31 cellular contexts compared by ENCODE assay signal in genomic region chr5:143164557-143164956, GRCh38.
A peak's percentile ranks its signal among the peaks of the same experiment; 100 is the strongest.
DNase-seq lines count a peak whose midpoint lies in the region; ATAC-seq, FAIRE-seq and TF ChIP-seq lines count a peak whose summit lies in the region.
"Had no signal": no experiment of that assay in that cellular context is flagged by ENCODE, and none has a peak within 500 bp of the region (broad histone marks: within the 10 kb centered on the region; RNA-seq: fewer than 3 reads in every experiment).

No MANE protein-coding gene starts in this region.

- no peak overlapping the region for H3K4me2 ChIP-seq in endothelial cell of umbilical vein (ENCODE audit: insufficient read depth, low read length)
- H3K4me2 ChIP-seq: neural progenitor cell, smooth muscle cell had no signal

- no peak for TF ChIP-seq CTCF in endothelial cell of umbilical vein (IDR thresholded peaks at IDR 0.05; ENCODE audit: extremely low read depth in 1 of 2, insufficient read depth in 1 of 2, low read depth in 1 of 2, low read length in 2 of 2)

- dilution Hi-C loops in endothelial cell of umbilical vein (cut with MboI; ENCODE audit: extremely low pct_ligation_motif_present, low sequenced_read_pairs): no loop called here

- H3K4me3 Mint-ChIP-seq in activated naive CD4-positive, alpha-beta T cell treated with anti-CD3 and anti-CD28 coated beads, Interleukin-2, amount 50 U/mL, for 24 hours: no peak overlapping the region
- no peak overlapping the region for H3K4me3 Mint-ChIP-seq in stimulated activated effector memory CD8-positive, alpha-beta T cell treated with anti-CD3 and anti-CD28 coated beads, Interleukin-12 subunit alpha, Interleukin-12 subunit beta, amount 100 ng/mL, for 72 hours
- H3K4me3 Mint-ChIP-seq: activated CD8-positive, alpha-beta T cell treated with anti-CD3 and anti-CD28 coated beads for 36 hours; activated naive CD4-positive, alpha-beta T cell treated with anti-CD3 and anti-CD28 coated beads for 36 hours; neural progenitor cell had no signal

- no peaks in the 10 kb centered on the region for H3K9me3 Mint-ChIP-seq in activated naive CD4-positive, alpha-beta T cell treated with anti-CD3 and anti-CD28 coated beads, Interleukin-2, amount 50 U/mL, for 24 hours
- H3K9me3 Mint-ChIP-seq in stimulated activated effector memory CD8-positive, alpha-beta T cell treated with anti-CD3 and anti-CD28 coated beads, Interleukin-12 subunit alpha, Interleukin-12 subunit beta, amount 100 ng/mL, for 72 hours: no peaks in the 10 kb centered on the region
- H3K9me3 Mint-ChIP-seq: activated CD8-positive, alpha-beta T cell treated with anti-CD3 and anti-CD28 coated beads for 36 hours; activated naive CD4-positive, alpha-beta T cell treated with anti-CD3 and anti-CD28 coated beads for 36 hours had no signal

- H3K4me1 Mint-ChIP-seq in activated naive CD4-positive, alpha-beta T cell treated with anti-CD3 and anti-CD28 coated beads, Interleukin-2, amount 50 U/mL, for 24 hours: no peaks in the 10 kb centered on the region
- peaks cover 13% of the 10 kb centered on the region for H3K4me1 Mint-ChIP-seq in stimulated activated effector memory CD8-positive, alpha-beta T cell treated with anti-CD3 and anti-CD28 coated beads, Interleukin-12 subunit alpha, Interleukin-12 subunit beta, amount 100 ng/mL, for 72 hours

- no peak for ATAC-seq in stimulated activated effector memory CD8-positive, alpha-beta T cell treated with anti-CD3 and anti-CD28 coated beads, Interleukin-12 subunit alpha, Interleukin-12 subunit beta, amount 100 ng/mL, for 72 hours
- ATAC-seq: activated CD8-positive, alpha-beta T cell treated with anti-CD3 and anti-CD28 coated beads for 36 hours; esophagus mucosa had no signal

- H3K27ac ChIP-seq in endothelial cell of umbilical vein (ENCODE audit: insufficient read depth, low read depth, low read length): no peak overlapping the region
- no peak overlapping the region for H3K27ac ChIP-seq in small intestine (ENCODE audit: low read depth in 1 of 2, low read length in 1 of 2)
- H3K27ac ChIP-seq: neural progenitor cell, parathyroid adenoma, stomach, uterus had no signal

- no peak for DNase-seq in activated naive CD4-positive, alpha-beta T cell treated with anti-CD3 and anti-CD28 coated beads, Interleukin-2, amount 50 U/mL, for 16 hours
- DNase-seq in RPMI8226 (peak; percentile 84), endothelial cell of umbilical vein (ENCODE audit: low read depth, low spot score) (no peak), NCI-H1436 treated with DMSO at 0.1 percent for 48 hours (lab: John Stamatoyannopoulos, UW) (no peak), small intestine (no peak), NCI-H1694 (lab: John Stamatoyannopoulos, UW) (no peak)
- no peak for DNase-seq in stimulated activated effector memory CD8-positive, alpha-beta T cell treated with anti-CD3 and anti-CD28 coated beads, Interleukin-12 subunit alpha, Interleukin-12 subunit beta, amount 100 ng/mL, for 72 hours (ENCODE audit: low spot score in 2 of 2)
- DNase-seq: 8988T; activated CD8-positive, alpha-beta memory T cell treated with anti-CD3 and anti-CD28 coated beads, Interleukin-2, amount 50 U/mL, for 48 hours; activated CD8-positive, alpha-beta T cell treated with anti-CD3 and anti-CD28 coated beads for 36 hours; activated naive CD4-positive, alpha-beta T cell treated with anti-CD3 and anti-CD28 coated beads for 36 hours; DMS79 treated with DMSO at 0.1 percent for 48 hours; effector memory CD4-positive, alpha-beta T cell; foreskin fibroblast; GDM1; head of caudate nucleus; KG1; NCI-H1436; NCI-H446 treated with DMSO at 0.1 percent for 48 hours; NCI-H82; Right ventricle myocardium superior; stimulated activated CD4-positive, alpha-beta T cell treated with anti-CD3 and anti-CD28 coated beads, Interleukin-2, amount 100 ng/mL, for 24 hours; stomach; uterus had no signal

- no peaks in the 10 kb centered on the region for H3K27me3 ChIP-seq in endothelial cell of umbilical vein (ENCODE audit: control insufficient read depth in 2 of 2, insufficient read depth in 2 of 2, low read length in 2 of 2)
- H3K27me3 ChIP-seq in small intestine (ENCODE audit: control insufficient read depth in 2 of 2, insufficient read depth in 2 of 2, low read length in 2 of 2): no peaks in the 10 kb centered on the region
- H3K27me3 ChIP-seq: neural progenitor cell, stomach, uterus had no signal

- WGBS in small intestine, 3 donors: 87 to 91% (median 87%) methylated on average over 4 of the region's 4 CpGs

- no peaks in the 10 kb centered on the region for H4K20me1 ChIP-seq in endothelial cell of umbilical vein (replicated peaks; ENCODE audit: control insufficient read depth, extremely low read depth, insufficient read depth, low read length)

- FAIRE-seq in endothelial cell of umbilical vein (lab: Jason Lieb, UNC) (peak; percentile 47), small intestine (lab: Jason Lieb, UNC) (no peak)
- FAIRE-seq: bronchial epithelial cell, keratinocyte had no signal

- intact Hi-C loops in endothelial cell of umbilical vein (cut with micrococcal nuclease): no loop called here

- no peaks in the 10 kb centered on the region for H3K4me1 ChIP-seq in endothelial cell of umbilical vein (ENCODE audit: control insufficient read depth, extremely low read depth, insufficient read depth, low read length)
- H3K4me1 ChIP-seq in small intestine (ENCODE audit: control insufficient read depth in 2 of 2, insufficient read depth in 1 of 2, low read depth in 1 of 2, low read length in 1 of 2): peaks cover 4 to 10% of the 10 kb centered on the region in 2 donors
- H3K4me1 ChIP-seq: neural progenitor cell, parathyroid adenoma, uterus had no signal

- no peaks in the 10 kb centered on the region for H3K36me3 ChIP-seq in endothelial cell of umbilical vein (ENCODE audit: control insufficient read depth in 2 of 2, extremely low read depth in 1 of 2, insufficient read depth in 2 of 2, low read length in 2 of 2)
- H3K36me3 ChIP-seq in small intestine (ENCODE audit: control insufficient read depth in 2 of 2, insufficient read depth in 2 of 2, low read length in 2 of 2): no peaks in the 10 kb centered on the region
- H3K36me3 ChIP-seq: neural progenitor cell, stomach, uterus had no signal

- H2AFZ ChIP-seq in endothelial cell of umbilical vein (ENCODE audit: low read depth, low read length): no peak overlapping the region
- H2AFZ ChIP-seq: neural progenitor cell, parathyroid adenoma had no signal

- no TSS peak for BruUV-seq in endothelial cell of umbilical vein (replicated peaks; lab: Mats Ljungman, UMichigan)

- peaks cover 10% of the 10 kb centered on the region for H3K36me3 Mint-ChIP-seq in activated naive CD4-positive, alpha-beta T cell treated with anti-CD3 and anti-CD28 coated beads, Interleukin-2, amount 50 U/mL, for 24 hours
- peaks cover 5% of the 10 kb centered on the region for H3K36me3 Mint-ChIP-seq in stimulated activated effector memory CD8-positive, alpha-beta T cell treated with anti-CD3 and anti-CD28 coated beads, Interleukin-12 subunit alpha, Interleukin-12 subunit beta, amount 100 ng/mL, for 72 hours
- H3K36me3 Mint-ChIP-seq: neural progenitor cell had no signal

- H3K79me2 ChIP-seq in endothelial cell of umbilical vein (ENCODE audit: control insufficient read depth, insufficient read depth, low read length): no peaks in the 10 kb centered on the region
- H3K79me2 ChIP-seq: parathyroid adenoma had no signal

- H3K9me3 ChIP-seq in endothelial cell of umbilical vein (replicated peaks; ENCODE audit: control insufficient read depth, insufficient read depth, low read length) (no peaks in the 10 kb centered on the region), small intestine (ENCODE audit: control insufficient read depth, low read depth) (no peaks in the 10 kb centered on the region)
- H3K9me3 ChIP-seq: stomach, uterus had no signal

- POLR2A ChIA-PET in endothelial cell of umbilical vein (lab: Charles Lee): no interaction called here

- H3K9me1 ChIP-seq in endothelial cell of umbilical vein (replicated peaks; ENCODE audit: control insufficient read depth, extremely low read depth, insufficient read depth, low read length): no peaks in the 10 kb centered on the region

- no peak for TF ChIP-seq POLR2A in endothelial cell of umbilical vein (IDR thresholded peaks at IDR 0.05; ENCODE audit: low read depth, low read length)

- H3K4me3 ChIP-seq in endothelial cell of umbilical vein (replicated peaks in 1 of 3; ENCODE audit: insufficient read depth in 1 of 3, low read depth in 1 of 3, low read length in 3 of 3): no peak overlapping the region
- no peak overlapping the region for H3K4me3 ChIP-seq in small intestine (ENCODE audit: low read depth in 1 of 2, low read length in 2 of 2)
- H3K4me3 ChIP-seq: neural progenitor cell, smooth muscle cell, stomach, uterus had no signal

- H3K27me3 Mint-ChIP-seq in activated naive CD4-positive, alpha-beta T cell treated with anti-CD3 and anti-CD28 coated beads, Interleukin-2, amount 50 U/mL, for 24 hours: no peaks in the 10 kb centered on the region
- H3K27me3 Mint-ChIP-seq: activated CD8-positive, alpha-beta T cell treated with anti-CD3 and anti-CD28 coated beads for 36 hours had no signal

- H3K27ac Mint-ChIP-seq in activated naive CD4-positive, alpha-beta T cell treated with anti-CD3 and anti-CD28 coated beads, Interleukin-2, amount 50 U/mL, for 24 hours: peak overlapping the region; percentile 12
- H3K27ac Mint-ChIP-seq in stimulated activated effector memory CD8-positive, alpha-beta T cell treated with anti-CD3 and anti-CD28 coated beads, Interleukin-12 subunit alpha, Interleukin-12 subunit beta, amount 100 ng/mL, for 72 hours: peak overlapping the region; percentile 23
- H3K27ac Mint-ChIP-seq: activated CD8-positive, alpha-beta T cell treated with anti-CD3 and anti-CD28 coated beads for 36 hours; activated naive CD4-positive, alpha-beta T cell treated with anti-CD3 and anti-CD28 coated beads for 36 hours; neural progenitor cell had no signal

- no peak overlapping the region for H3K9ac ChIP-seq in endothelial cell of umbilical vein (replicated peaks; ENCODE audit: extremely low read depth, insufficient read depth, low read length)
- H3K9ac ChIP-seq: neural progenitor cell, parathyroid adenoma had no signal

- CTCF ChIA-PET in endothelial cell of umbilical vein (lab: Charles Lee): interaction anchor here (0.9 kb wide), 1 partner anchor 9 kb away, joined by 3 read pairs; no protein-coding TSS in a partner anchor

TF ChIP-seq in endothelial cell of umbilical vein, 7 proteins besides CTCF, POLR2A, EP300 and RAD21:
- TF ChIP-seq MAX (IDR thresholded peaks at IDR 0.05; ENCODE audit: insufficient read depth, insufficient read length) (no peak), JUN (IDR thresholded peaks at IDR 0.05; ENCODE audit: borderline replicate concordance, insufficient read depth, insufficient read length, low read depth) (no peak), MYC (IDR thresholded peaks at IDR 0.05; ENCODE audit: low read depth, low read length) (no peak), POLR2AphosphoS5 (IDR thresholded peaks at IDR 0.05; ENCODE audit: insufficient read depth, low read depth, low read length) (no peak)
